In the genomic region with DNA sequence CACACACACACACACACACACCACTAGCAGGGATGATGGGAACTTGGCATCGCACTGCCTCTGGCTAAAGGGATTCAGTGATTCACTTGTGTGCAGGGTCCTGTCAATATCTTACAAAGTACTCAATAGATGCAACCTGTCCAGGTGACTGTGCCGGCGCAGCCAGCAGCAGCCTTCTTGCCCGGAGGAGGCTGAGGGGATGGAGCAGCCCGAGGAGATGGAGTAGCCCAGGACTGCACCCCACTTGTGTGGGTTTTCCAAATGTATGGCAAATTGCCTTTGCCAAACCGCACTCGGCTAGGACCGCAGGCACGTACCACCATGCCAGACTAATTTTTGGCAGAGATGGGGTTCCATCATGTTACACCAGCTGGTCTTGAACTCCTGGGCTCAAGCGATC, we compare ENCODE assay signal across 17 cellular contexts. TPM values are rescaled to one million over a fixed set of nuclear protein-coding genes. Genes with fewer than 3 reads are reported as not detected.
"Had no signal": no experiment of that assay in that cellular context is flagged by ENCODE, and none has a peak within 500 bp of the region (broad histone marks: within the 10 kb centered on the region; RNA-seq: fewer than 3 reads in every experiment).

No MANE protein-coding gene starts in this region.

- H3K9me3 ChIP-seq: SK-N-SH had no signal

- DNase-seq: KBM-7, MV-4-11, NCI-H1048, NCI-H1105, NCI-H1436 treated with DMSO at 0.1 percent for 48 hours, NCI-H1694, NCI-H187 treated with DMSO at 0.1 percent for 48 hours, NCI-H2029 treated with DMSO at 0.1 percent for 48 hours, NCI-H2107, NCI-H2227 treated with DMSO at 0.1 percent for 48 hours, NCI-H524 treated with DMSO at 0.1 percent for 48 hours, NCI-H69, SHP77, SK-N-SH had no signal

- H3K27ac ChIP-seq: RWPE1 had no signal

RNA-seq across cellular contexts. Expression of a gene that starts 31.1 kb away (rescaled TPM):
- total RNA-seq: HT-29, MCF 10A had no signal
